19 cellular contexts compared by ENCODE assay signal in genomic region chr6:114362396-114362795, GRCh38. TPM values are rescaled to one million over a fixed set of nuclear protein-coding genes. Genes with fewer than 3 reads are reported as not detected.
DNase-seq lines count a peak whose midpoint lies in the region; ATAC-seq and TF ChIP-seq lines count a peak whose summit lies in the region.
"Had no signal": no experiment of that assay in that cellular context is flagged by ENCODE, and none has a peak within 500 bp of the region (broad histone marks: within the 10 kb centered on the region; RNA-seq: fewer than 3 reads in every experiment).

No MANE protein-coding gene starts in this region.

- peaks cover 63% of the 10 kb centered on the region in 2 experiments for H3K4me1 Mint-ChIP-seq in H9
- H3K4me1 Mint-ChIP-seq in activated naive CD8-positive, alpha-beta T cell treated with anti-CD3 and anti-CD28 coated beads, Interleukin-2, amount 50 U/mL, for 24 hours, result no peaks in the 10 kb centered on the region
- H3K4me1 Mint-ChIP-seq: CD14-positive monocyte; CD4-positive, alpha-beta memory T cell had no signal

- H3K9me3 Mint-ChIP-seq in H9, result no peaks in the 10 kb centered on the region
- H3K9me3 Mint-ChIP-seq in activated naive CD8-positive, alpha-beta T cell treated with anti-CD3 and anti-CD28 coated beads, Interleukin-2, amount 50 U/mL, for 24 hours, result no peaks in the 10 kb centered on the region

- no peaks in the 10 kb centered on the region for H3K23me2 ChIP-seq in H9 (ENCODE audit: insufficient read length, low read depth, low read length, poor library complexity, severe bottlenecking)

- H2BK12ac ChIP-seq in H9 (ENCODE audit: insufficient read length, low read depth, low read length), result no peak overlapping the region

- H3K4ac ChIP-seq in H9 (ENCODE audit: low read depth, low read length) (no peak overlapping the region), mesendoderm (ENCODE audit: low read depth, low read length) (no peak overlapping the region)

- no peak overlapping the region for H2AK5ac ChIP-seq in H9 (ENCODE audit: insufficient read length, low read length)
- H2AK5ac ChIP-seq in mesendoderm (ENCODE audit: low read length), result no peak overlapping the region

- no peak overlapping the region for H4K5ac ChIP-seq in H9 (ENCODE audit: insufficient read length, low read depth, low read length)
- no peak overlapping the region for H4K5ac ChIP-seq in mesendoderm (ENCODE audit: low read length)

- no peak overlapping the region for H3K56ac ChIP-seq in H9 (ENCODE audit: insufficient read length, low read depth, low read length)
- no peak overlapping the region for H3K56ac ChIP-seq in mesendoderm (ENCODE audit: low read length)

- H3K18ac ChIP-seq in H9 (ENCODE audit: insufficient read length, low read depth, low read length) (no peak overlapping the region), mesendoderm (ENCODE audit: low read length) (peak overlapping the region; percentile 84)

- H3K27ac ChIP-seq in H9 (ENCODE audit: insufficient read length, low read depth, low read length) (no peak overlapping the region), ectodermal cell (ENCODE audit: insufficient read depth, low read depth, low read length, poor library complexity, severe bottlenecking) (peak overlapping the region; percentile 44), mesendoderm (ENCODE audit: low read depth, low read length) (no peak overlapping the region)
- H3K27ac ChIP-seq: BLaER1, GM23248 had no signal

- H2BK120ac ChIP-seq in H9 (ENCODE audit: low read depth, low read length, poor library complexity, severe bottlenecking) (no peak overlapping the region), mesendoderm (ENCODE audit: low read depth, low read length) (peak overlapping the region; percentile 73)

- no peak overlapping the region for H3K14ac ChIP-seq in H9 (ENCODE audit: insufficient read depth, low read length)

- no peak overlapping the region for H3K4me3 ChIP-seq in ectodermal cell (ENCODE audit: insufficient read depth, low read depth, low read length)
- H3K4me3 ChIP-seq in mesendoderm (ENCODE audit: low read length), result no peak overlapping the region
- H3K4me3 ChIP-seq: BLaER1, GM23248, K562 had no signal

- H3K36me3 ChIP-seq in ectodermal cell (ENCODE audit: control insufficient read depth, insufficient read depth, low read length) (no peaks in the 10 kb centered on the region), mesendoderm (ENCODE audit: control insufficient read depth, insufficient read depth, low read length) (no peaks in the 10 kb centered on the region)
- H3K36me3 ChIP-seq: BLaER1 had no signal

- no peak for TF ChIP-seq CTCF in H9 (conservative IDR thresholded peaks at IDR 0.05)

- peak overlapping the region in 1 of 2 experiments; percentile 30; a peak in 2 of 5 replicates for H3K4me3 Mint-ChIP-seq in H9
- no peak overlapping the region for H3K4me3 Mint-ChIP-seq in activated naive CD8-positive, alpha-beta T cell treated with anti-CD3 and anti-CD28 coated beads, Interleukin-2, amount 50 U/mL, for 24 hours
- H3K4me3 Mint-ChIP-seq: CD14-positive monocyte; CD4-positive, alpha-beta memory T cell had no signal

- H3K9ac ChIP-seq in H9 (ENCODE audit: extremely low read depth, insufficient read length, low read length) (no peak overlapping the region), mesendoderm (ENCODE audit: low read length) (no peak overlapping the region)
- H3K9ac ChIP-seq: BLaER1, GM23248 had no signal

- H4K20me1 ChIP-seq in H9 (ENCODE audit: control insufficient read depth, insufficient read depth, insufficient read length), result no peaks in the 10 kb centered on the region
- H4K20me1 ChIP-seq: BLaER1 had no signal

- H3K9me3 ChIP-seq in H9 (ENCODE audit: control insufficient read depth, low read depth, low read length) (no peaks in the 10 kb centered on the region), ectodermal cell (ENCODE audit: control insufficient read depth, low read length) (no peaks in the 10 kb centered on the region)
- H3K9me3 ChIP-seq: BLaER1 had no signal

- H2AFZ ChIP-seq in H9 (ENCODE audit: low read length), result no peak overlapping the region
- H2AFZ ChIP-seq: GM23248 had no signal

- H3K27me3 Mint-ChIP-seq in H9 (ENCODE audit: low read depth), result no peaks in the 10 kb centered on the region
- no peaks in the 10 kb centered on the region for H3K27me3 Mint-ChIP-seq in activated naive CD8-positive, alpha-beta T cell treated with anti-CD3 and anti-CD28 coated beads, Interleukin-2, amount 50 U/mL, for 24 hours
- H3K27me3 Mint-ChIP-seq: CD4-positive, alpha-beta memory T cell had no signal

- H3K4me2 ChIP-seq in H9 (ENCODE audit: insufficient read depth, insufficient read length, low read length) (no peak overlapping the region), mesendoderm (ENCODE audit: low read length) (no peak overlapping the region)
- H3K4me2 ChIP-seq: BLaER1 had no signal

- DNase-seq in H9, result no peak
- no peak for DNase-seq in mesendoderm
- DNase-seq in COLO668 (lab: John Stamatoyannopoulos, UW; ENCODE audit: unreplicated experiment), result no peak
- no peak for DNase-seq in NK-92 (lab: John Stamatoyannopoulos, UW; ENCODE audit: unreplicated experiment)
- DNase-seq in activated naive CD8-positive, alpha-beta T cell treated with anti-CD3 and anti-CD28 coated beads, Interleukin-2, amount 50 U/mL, for 24 hours, result no peak
- DNase-seq: 8988T; Calu3; CD4-positive, alpha-beta memory T cell; DND-41; GM23248; IMR-90 had no signal

- H2BK5ac ChIP-seq in H9 (ENCODE audit: insufficient read length, low read length) (no peak overlapping the region), mesendoderm (ENCODE audit: low read length) (no peak overlapping the region)

- WGBS in H9 (ENCODE audit: extremely low coverage, insufficient read length, low lambda C conversion rate), result no CpG with 5 or more reads among the region's 4 CpGs
- 74 to 79% methylated on average over 4 of the region's 4 CpGs for WGBS in ectodermal cell, 2 experiments
- WGBS in mesendoderm (ENCODE audit: extremely low coverage, insufficient coverage, low lambda C conversion rate), result no CpG with 5 or more reads among the region's 4 CpGs

- ATAC-seq in activated naive CD8-positive, alpha-beta T cell treated with anti-CD3 and anti-CD28 coated beads, Interleukin-2, amount 50 U/mL, for 24 hours, result no peak
- ATAC-seq in GM19395 (IDR thresholded peaks at IDR 0.05; ENCODE audit: unreplicated experiment), result no peak
- ATAC-seq: K562 had no signal

- H3K79me1 ChIP-seq in H9 (ENCODE audit: insufficient read depth, low read depth, low read length, poor library complexity, severe bottlenecking) (no peaks in the 10 kb centered on the region), mesendoderm (ENCODE audit: low read length) (no peaks in the 10 kb centered on the region)

- H3K4me1 ChIP-seq in H9 (ENCODE audit: insufficient read depth, low read length) (peaks cover 9% of the 10 kb centered on the region; the same call in 1 of the 2 replicates), ectodermal cell (ENCODE audit: control insufficient read depth, insufficient read depth, low read length) (peaks cover 33% of the 10 kb centered on the region), mesendoderm (ENCODE audit: control insufficient read depth, low read depth, low read length) (peaks cover 4% of the 10 kb centered on the region)
- H3K4me1 ChIP-seq: BLaER1 had no signal

- H3K79me2 ChIP-seq in H9 (ENCODE audit: insufficient read depth, low read length) (no peaks in the 10 kb centered on the region), mesendoderm (ENCODE audit: control insufficient read depth, insufficient read depth, low read length) (no peaks in the 10 kb centered on the region)

- no peak overlapping the region for H2BK15ac ChIP-seq in H9 (ENCODE audit: low read depth, low read length)
- H2BK15ac ChIP-seq in mesendoderm (replicated peaks; ENCODE audit: low read depth), result no peak overlapping the region

- no peak overlapping the region for H2BK20ac ChIP-seq in H9 (ENCODE audit: low read depth, low read length, poor library complexity, severe bottlenecking)

- H4K8ac ChIP-seq in H9 (replicated peaks; ENCODE audit: insufficient read length, low read depth, low read length) (no peak overlapping the region), mesendoderm (ENCODE audit: low read depth, low read length) (no peak overlapping the region)

- H3T11ph ChIP-seq in H9 (ENCODE audit: low read length), result no peak overlapping the region

- peaks cover 0 to 5% (median 0%) of the 10 kb centered on the region in 3 experiments; a peak in 2 of 7 replicates for H3K36me3 Mint-ChIP-seq in H9 (ENCODE audit: insufficient read depth in 1 of 3, low read depth in 3 of 3)
- H3K36me3 Mint-ChIP-seq in activated naive CD8-positive, alpha-beta T cell treated with anti-CD3 and anti-CD28 coated beads, Interleukin-2, amount 50 U/mL, for 24 hours (ENCODE audit: low read depth), result no peaks in the 10 kb centered on the region
- H3K36me3 Mint-ChIP-seq: CD14-positive monocyte; CD4-positive, alpha-beta memory T cell had no signal

- peak overlapping the region; percentile 58 to 98 (median 83) for H3K27ac Mint-ChIP-seq in H9
- H3K27ac Mint-ChIP-seq in activated naive CD8-positive, alpha-beta T cell treated with anti-CD3 and anti-CD28 coated beads, Interleukin-2, amount 50 U/mL, for 24 hours, result no peak overlapping the region
- H3K27ac Mint-ChIP-seq: CD14-positive monocyte; CD4-positive, alpha-beta memory T cell had no signal

- no peak overlapping the region for H4K91ac ChIP-seq in H9 (ENCODE audit: insufficient read length, low read depth, low read length)

- no peaks in the 10 kb centered on the region for H3K27me3 ChIP-seq in H9 (ENCODE audit: insufficient read depth, low read length)
- no peaks in the 10 kb centered on the region for H3K27me3 ChIP-seq in ectodermal cell (ENCODE audit: control insufficient read depth, insufficient read depth, low read length, poor library complexity, severe bottlenecking)
- no peaks in the 10 kb centered on the region for H3K27me3 ChIP-seq in mesendoderm (ENCODE audit: insufficient read depth, low read length, poor library complexity)
- H3K27me3 ChIP-seq: BLaER1 had no signal

- no peak overlapping the region for H3K23ac ChIP-seq in H9 (ENCODE audit: insufficient read length, low read depth, low read length)
- no peak overlapping the region for H3K23ac ChIP-seq in mesendoderm (ENCODE audit: low read length)

RNA-seq across cellular contexts. Expression of gene HS3ST5, which starts 19.6 kb away (rescaled TPM):
- total RNA-seq in H9 (2021), result 11.6 and 14.4 TPM in 2 replicates
- polyA plus RNA-seq in ectodermal cell (2013, experiment 1 of 4), result 0.85 TPM
- 0.62 TPM for polyA plus RNA-seq in ectodermal cell (2013, experiment 2 of 4)
- 0.75 TPM for polyA plus RNA-seq in ectodermal cell (2013, experiment 3 of 4)
- 0.49 TPM for polyA plus RNA-seq in ectodermal cell (2013, experiment 4 of 4)
- polyA plus RNA-seq in mesendoderm (2013, experiment 1 of 2), result 2.4 TPM
- polyA plus RNA-seq in mesendoderm (2013, experiment 2 of 2), result 2.3 TPM
- total RNA-seq: A673; CD4-positive, alpha-beta memory T cell; GM23248; HT-29; IMR-90; K562 had no signal
- polyA plus RNA-seq: AG04450; CD14-positive monocyte; CD4-positive, alpha-beta memory T cell; GM23248; IMR-90; K562 had no signal
